17 cellular contexts compared by ENCODE assay signal in genomic region chr3:119349353-119349752, GRCh38. TPM values are rescaled to one million over a fixed set of nuclear protein-coding genes. Genes with fewer than 3 reads are reported as not detected.
A peak's percentile ranks its signal among the peaks of the same experiment; 100 is the strongest.
DNase-seq lines count a peak whose midpoint lies in the region; ATAC-seq and TF ChIP-seq lines count a peak whose summit lies in the region.
"Had no signal": no experiment of that assay in that cellular context is flagged by ENCODE, and none has a peak within 500 bp of the region (broad histone marks: within the 10 kb centered on the region; RNA-seq: fewer than 3 reads in every experiment).

No MANE protein-coding gene starts in this region.

- H3K4me1 Mint-ChIP-seq in nephron = peaks cover 62% of the 10 kb centered on the region

- H3K4me1 ChIP-seq in cardiac muscle cell (ENCODE audit: low read depth) (peaks cover 48% of the 10 kb centered on the region), right atrium auricular region (peaks cover 0 to 80% of the 10 kb centered on the region in 2 donors), upper lobe of left lung (peaks cover 60 to 94% (median 80%) of the 10 kb centered on the region in 4 donors), aorta (ENCODE audit: control insufficient read depth in 1 of 2, insufficient read depth in 2 of 2, low read length in 2 of 2) (no peaks in the 10 kb centered on the region)

- TF ChIP-seq CTCF in cardiac muscle cell (IDR thresholded peaks at IDR 0.05; ENCODE audit: low read depth, low read length) (no peak), right atrium auricular region (IDR thresholded peaks at IDR 0.05) (no peak), fibroblast of pulmonary artery (IDR thresholded peaks at IDR 0.05; ENCODE audit: low read length, missing control alignments) (no peak), nephron (IDR thresholded peaks at IDR 0.05; ENCODE audit: unreplicated experiment in 3 of 3) (no peak), upper lobe of left lung (IDR thresholded peaks at IDR 0.05) (no peak)

- intact Hi-C loops in aorta (cut with DNase I) = no loop called here

- no peaks in the 10 kb centered on the region for H3K27me3 ChIP-seq in cardiac muscle cell
- H3K27me3 ChIP-seq in right atrium auricular region = no peaks in the 10 kb centered on the region
- no peaks in the 10 kb centered on the region for H3K27me3 ChIP-seq in upper lobe of left lung
- no peaks in the 10 kb centered on the region for H3K27me3 ChIP-seq in aorta (ENCODE audit: control insufficient read depth in 1 of 2, insufficient read depth in 2 of 2, low read length in 1 of 2)
- H3K27me3 ChIP-seq: esophagus squamous epithelium had no signal

- WGBS in upper lobe of left lung, 2 donors = 49 to 60% methylated on average over 4 of the region's 4 CpGs
- WGBS in aorta, 2 donors = 84 to 87% methylated on average over 4 of the region's 4 CpGs

- ATAC-seq in upper lobe of left lung (ENCODE audit: low FRiP score in 2 of 2) (no peak), aorta (ENCODE audit: low FRiP score) (no peak)
- ATAC-seq: activated T-cell treated with anti-CD3 and anti-CD28 coated beads, Interleukin-2, amount 50 U/mL, for 72 hours; SK-N-SH treated with all-trans-retinoic acid at 6 μM for 48 hours had no signal

- no peaks in the 10 kb centered on the region for H3K27me3 Mint-ChIP-seq in nephron (ENCODE audit: low read depth)
- H3K27me3 Mint-ChIP-seq: CD4-positive, alpha-beta memory T cell; stimulated activated naive CD8-positive, alpha-beta T cell treated with anti-CD3 and anti-CD28 coated beads, Interleukin-15, Interleukin-2, amounts not matched to agents 100 ng/mL and 50 ng/mL, for 24 hours had no signal

- H3K4me3 ChIP-seq in cardiac muscle cell (peak overlapping the region; percentile 2), right atrium auricular region (no peak overlapping the region), fibroblast of pulmonary artery (replicated peaks; ENCODE audit: low read depth, low read length) (no peak overlapping the region), upper lobe of left lung (no peak overlapping the region), aorta (ENCODE audit: low read length in 2 of 2) (no peak overlapping the region)
- H3K4me3 ChIP-seq: coronary artery, esophagus squamous epithelium had no signal

- H3K9me3 Mint-ChIP-seq in nephron = no peaks in the 10 kb centered on the region
- H3K9me3 Mint-ChIP-seq: activated T-cell treated with anti-CD3 and anti-CD28 coated beads, Interleukin-2, amount 50 U/mL, for 72 hours; CD4-positive, alpha-beta memory T cell; stimulated activated naive CD8-positive, alpha-beta T cell treated with anti-CD3 and anti-CD28 coated beads, Interleukin-15, Interleukin-2, amounts not matched to agents 100 ng/mL and 50 ng/mL, for 24 hours had no signal

- H3K36me3 Mint-ChIP-seq in nephron (ENCODE audit: low read depth) = no peaks in the 10 kb centered on the region

- peak overlapping the region in 2 of 3 experiments; percentile 7 to 24 for H3K4me3 Mint-ChIP-seq in nephron
- H3K4me3 Mint-ChIP-seq: activated T-cell treated with anti-CD3 and anti-CD28 coated beads, Interleukin-2, amount 50 U/mL, for 72 hours; CD4-positive, alpha-beta memory T cell; stimulated activated naive CD8-positive, alpha-beta T cell treated with anti-CD3 and anti-CD28 coated beads, Interleukin-15, Interleukin-2, amounts not matched to agents 100 ng/mL and 50 ng/mL, for 24 hours had no signal

- no peaks in the 10 kb centered on the region for H3K36me3 ChIP-seq in cardiac muscle cell
- no peaks in the 10 kb centered on the region for H3K36me3 ChIP-seq in right atrium auricular region
- H3K36me3 ChIP-seq in upper lobe of left lung = no peaks in the 10 kb centered on the region
- no peaks in the 10 kb centered on the region for H3K36me3 ChIP-seq in aorta (ENCODE audit: control insufficient read depth in 1 of 2, insufficient read depth in 2 of 2, low read length in 1 of 2)
- H3K36me3 ChIP-seq: esophagus squamous epithelium had no signal

- no peak for TF ChIP-seq POLR2A in upper lobe of left lung (IDR thresholded peaks at IDR 0.05)

- DNase-seq in cardiac muscle cell (ENCODE audit: low read depth in 1 of 2, low spot score in 1 of 2) (peak in 1 of 2 donors; percentile 17), right atrium auricular region (ENCODE audit: low spot score) (no peak), fibroblast of pulmonary artery (ENCODE audit: low read depth) (peak; percentile 13), upper lobe of left lung (no peak), cerebellar nuclear complex (lab: John Stamatoyannopoulos, UW) (no peak), AML-193 (lab: John Stamatoyannopoulos, UW) (no peak), aorta (no peak)
- DNase-seq: activated CD4-positive, alpha-beta T cell treated with anti-CD3 and anti-CD28 coated beads, Interleukin-2, amount 50 U/mL, for 48 hours; activated T-cell treated with anti-CD3 and anti-CD28 coated beads, Interleukin-2, amount 50 U/mL, for 72 hours; CD4-positive, alpha-beta memory T cell; esophagus squamous epithelium; hypothalamus; IMR-90 had no signal

- no peak for TF ChIP-seq EP300 in upper lobe of left lung (IDR thresholded peaks at IDR 0.05)

- peak overlapping the region; percentile 38 for H3K27ac ChIP-seq in cardiac muscle cell
- peak overlapping the region in 1 of 2 donors; percentile 23 for H3K27ac ChIP-seq in right atrium auricular region
- peak overlapping the region in 3 of 4 donors; percentile 31 to 88 (median 77) for H3K27ac ChIP-seq in upper lobe of left lung
- H3K27ac ChIP-seq in aorta (ENCODE audit: low read depth in 1 of 2, low read length in 2 of 2) = no peak overlapping the region
- H3K27ac ChIP-seq: coronary artery had no signal

- H3K27ac Mint-ChIP-seq in nephron = peak overlapping the region; percentile 45 to 93 (median 86)
- H3K27ac Mint-ChIP-seq: activated T-cell treated with anti-CD3 and anti-CD28 coated beads, Interleukin-2, amount 50 U/mL, for 72 hours; stimulated activated naive CD8-positive, alpha-beta T cell treated with anti-CD3 and anti-CD28 coated beads, Interleukin-15, Interleukin-2, amounts not matched to agents 100 ng/mL and 50 ng/mL, for 24 hours had no signal

- H3K9me3 ChIP-seq in cardiac muscle cell (ENCODE audit: low read depth) (no peaks in the 10 kb centered on the region), right atrium auricular region (no peaks in the 10 kb centered on the region), upper lobe of left lung (no peaks in the 10 kb centered on the region), aorta (ENCODE audit: control insufficient read depth, low read length) (no peaks in the 10 kb centered on the region)
- H3K9me3 ChIP-seq: esophagus squamous epithelium had no signal

RNA-seq across cellular contexts. Expression of gene ARHGAP31, which starts 55.2 kb away (rescaled TPM):
- total RNA-seq in cardiac muscle cell (59.9 and 60.6 TPM in 2 replicates), right atrium auricular region (10 to 100 TPM; 29.9 to 33.1 TPM), upper lobe of left lung (10 to 100 TPM; 47.1 to 91.0 (median 66.2) TPM), aorta (10 to 100 TPM; 29.1 to 65.0 TPM)
- polyA plus RNA-seq in cardiac muscle cell (23.9 and 28.0 TPM in 2 replicates), aorta (1 to 10 TPM; 1.5 to 2.4 TPM)

Comparison
In these comparisons a context has a peak if more than half of its experiments do, and no peak if none do; other contexts are left out.
1. H3K27ac ChIP-seq: peak in cardiac muscle cell (single experiment) and upper lobe of left lung (3 of 4); none in aorta (0 of 2).